In genomic region chr9:41040705-41041337, GRCh38 we compare ENCODE assay signal across 7 cellular contexts.
DNase-seq lines count a peak whose midpoint lies in the region; ATAC-seq, FAIRE-seq and TF ChIP-seq lines count a peak whose summit lies in the region.
"Not testable (repeated sequence)": the region's sequence is repeated elsewhere in the genome, so short reads cannot be mapped to it uniquely, and the experiment has no call there.

No MANE protein-coding gene starts in this region.

- FAIRE-seq in astrocyte (lab: Jason Lieb, UNC): not testable (repeated sequence)

- H2AK9ac ChIP-seq in IMR-90 (replicated peaks; ENCODE audit: low read depth, low read length, poor library complexity): not testable (repeated sequence)

- H4K20me1 ChIP-seq in IMR-90 (ENCODE audit: insufficient read depth, low read length); PC-3 (ENCODE audit: low read length); astrocyte (ENCODE audit: insufficient read depth, low read length): not testable (repeated sequence)

- not testable (repeated sequence) for H2AK5ac ChIP-seq in IMR-90 (ENCODE audit: low read depth, low read length)

- not testable (repeated sequence) for TF ChIP-seq POLR2A in IMR-90 (IDR thresholded peaks at IDR 0.05; ENCODE audit: low read depth, low read length)

- H3K27me3 ChIP-seq in IMR-90 (ENCODE audit: control insufficient read depth, insufficient read depth, low read length); PC-3 (ENCODE audit: low read length); astrocyte (ENCODE audit: insufficient read depth, low read length): not testable (repeated sequence)

- H3K9me2 ChIP-seq in PC-3 (replicated peaks; ENCODE audit: low read length): not testable (repeated sequence)

- peak overlapping the region; percentile 86 for H2BK5ac ChIP-seq in IMR-90 (ENCODE audit: low read depth, low read length, poor library complexity, severe bottlenecking)

- not testable (repeated sequence) for H3K14ac ChIP-seq in IMR-90 (replicated peaks; ENCODE audit: low read depth, low read length)

- TF ChIP-seq CTCF in AG10803 (conservative IDR thresholded peaks at IDR 0.05; ENCODE audit: low read length); IMR-90 (conservative IDR thresholded peaks at IDR 0.05; ENCODE audit: low read depth, low read length); PC-3 (conservative IDR thresholded peaks at IDR 0.05; ENCODE audit: low read depth, low read length); astrocyte (IDR thresholded peaks at IDR 0.05; ENCODE audit: insufficient read depth, low read depth, low read length); retinal pigment epithelial cell (conservative IDR thresholded peaks at IDR 0.05; ENCODE audit: low read depth, low read length): not testable (repeated sequence)

- not testable (repeated sequence) for H3K27me3 Mint-ChIP-seq in astrocyte (ENCODE audit: low read depth, unreplicated experiment)

- H3K4ac ChIP-seq in IMR-90 (ENCODE audit: low read depth, low read length): not testable (repeated sequence)

- H3K9me3 ChIP-seq in IMR-90 (ENCODE audit: control insufficient read depth, insufficient read depth, low read length); PC-3 (ENCODE audit: low read length); astrocyte (ENCODE audit: insufficient read depth, low read depth, low read length): not testable (repeated sequence)

- H3K4me1 Mint-ChIP-seq in astrocyte (ENCODE audit: low read depth, unreplicated experiment): not testable (repeated sequence)

- H3K9ac ChIP-seq in IMR-90 (ENCODE audit: low read depth, low read length); PC-3 (ENCODE audit: low read length); astrocyte (ENCODE audit: low read length): not testable (repeated sequence)

- ATAC-seq in IMR-90 (ENCODE audit: low read depth) (peak; percentile 94), PC-3 (peak; percentile 93)

- DNase-seq in AG10803 (ENCODE audit: low read depth) (peak; percentile 27), IMR-90 (peak; percentile 10), PC-3 (peak; percentile 46), astrocyte (ENCODE audit: low read depth) (peak; percentile 19), fibroblast of gingiva (ENCODE audit: low read depth) (peak; percentile 33), kidney tubule cell (ENCODE audit: low spot score) (peak; percentile 52), retinal pigment epithelial cell (ENCODE audit: low read depth) (peak; percentile 57)

- POLR2A ChIA-PET in IMR-90 (lab: Charles Lee; ENCODE audit: unreplicated experiment): not testable (repeated sequence)
- POLR2A ChIA-PET in PC-3 (lab: Charles Lee; ENCODE audit: unreplicated experiment): interaction anchor here (0.6 kb wide), 1 partner anchor 48 kb away, joined by 3 read pairs; no protein-coding TSS in a partner anchor

- TF ChIP-seq RAD21 in IMR-90 (IDR thresholded peaks at IDR 0.05; ENCODE audit: low read length): not testable (repeated sequence)

- not testable (repeated sequence) for H3K36me3 Mint-ChIP-seq in astrocyte (ENCODE audit: low read depth, unreplicated experiment)

- H3K4me2 ChIP-seq in IMR-90 (ENCODE audit: low read depth, low read length); PC-3 (ENCODE audit: low read length); astrocyte (ENCODE audit: low read length): not testable (repeated sequence)

- not testable (repeated sequence) for H3F3A ChIP-seq in PC-3 (ENCODE audit: low read length, unreplicated experiment)

- not testable (repeated sequence) for H2BK15ac ChIP-seq in IMR-90 (ENCODE audit: low read depth, low read length)

- H3K27ac ChIP-seq in IMR-90 (ENCODE audit: insufficient read depth, low read length); astrocyte (ENCODE audit: low read depth, low read length): not testable (repeated sequence)
- peak overlapping the region; percentile 55; the same call in 1 of the 2 replicates for H3K27ac ChIP-seq in PC-3 (ENCODE audit: low read length)

- CTCF ChIA-PET in IMR-90 (lab: Yijun Ruan, JAX); PC-3 (lab: Charles Lee): not testable (repeated sequence)

- H3K27ac Mint-ChIP-seq in astrocyte (ENCODE audit: unreplicated experiment): not testable (repeated sequence)

- not testable (repeated sequence) for H3K23ac ChIP-seq in IMR-90 (ENCODE audit: low read depth, low read length)

- H4K8ac ChIP-seq in IMR-90 (ENCODE audit: low read depth in 2 of 2, low read length in 2 of 2): not testable (repeated sequence)

- H4K91ac ChIP-seq in IMR-90 (ENCODE audit: insufficient read depth, low read depth, low read length): not testable (repeated sequence)

- not testable (repeated sequence) for H3K4me1 ChIP-seq in IMR-90 (ENCODE audit: control insufficient read depth, insufficient read depth, low read length); astrocyte (ENCODE audit: insufficient read depth, low read length)
- H3K4me1 ChIP-seq in PC-3 (ENCODE audit: insufficient read depth, low read length): peaks cover 25% of the 10 kb centered on the region

- not testable (repeated sequence) for H2BK120ac ChIP-seq in IMR-90 (ENCODE audit: low read depth, low read length)

- not testable (repeated sequence) for H3K4me3 ChIP-seq in AG10803 (ENCODE audit: low read length); IMR-90 (ENCODE audit: insufficient read depth, low read depth, low read length); PC-3 (ENCODE audit: low read length); astrocyte (ENCODE audit: insufficient read depth, low read depth, low read length); retinal pigment epithelial cell (ENCODE audit: low read length)

- not testable (repeated sequence) for H2BK20ac ChIP-seq in IMR-90 (ENCODE audit: low read depth, low read length)

- H3K36me3 ChIP-seq in IMR-90 (ENCODE audit: control insufficient read depth, insufficient read depth, low read length); astrocyte (ENCODE audit: insufficient read depth, low read length): not testable (repeated sequence)
- peaks cover 49% of the 10 kb centered on the region for H3K36me3 ChIP-seq in PC-3 (ENCODE audit: low read depth, low read length)

- H3K79me2 ChIP-seq in PC-3 (ENCODE audit: low read length); astrocyte (ENCODE audit: insufficient read depth, low read length): not testable (repeated sequence)

- H2AFZ ChIP-seq in IMR-90 (replicated peaks; ENCODE audit: low read length, poor library complexity); PC-3 (ENCODE audit: low read length); astrocyte (ENCODE audit: low read depth, low read length): not testable (repeated sequence)

- dilution Hi-C loops in IMR-90 (cut with HindIII; ENCODE audit: low sequenced_read_pairs, unreplicated experiment): not testable (repeated sequence)

- intact Hi-C loops in IMR-90 (cut with micrococcal nuclease); PC-3 (cut with micrococcal nuclease): not testable (repeated sequence)

- not testable (repeated sequence) for H3K9me1 ChIP-seq in IMR-90 (ENCODE audit: insufficient read depth, low read length)

- in situ Hi-C loops in IMR-90 (cut with MboI; ENCODE audit: low sequenced_read_pairs): not testable (repeated sequence)

- not testable (repeated sequence) for H3K18ac ChIP-seq in IMR-90 (ENCODE audit: low read depth, low read length)

- BruUV-seq in IMR-90 (replicated peaks; lab: Mats Ljungman, UMichigan); PC-3 (replicated peaks; lab: Mats Ljungman, UMichigan): not testable (repeated sequence)

- H3K56ac ChIP-seq in IMR-90 (ENCODE audit: extremely low read depth, insufficient read depth, low read length): not testable (repeated sequence)

- H3K9me3 Mint-ChIP-seq in astrocyte (ENCODE audit: unreplicated experiment): not testable (repeated sequence)

- not testable (repeated sequence) for H3K4me3 Mint-ChIP-seq in astrocyte (ENCODE audit: unreplicated experiment)

- not testable (repeated sequence) for H3K79me1 ChIP-seq in IMR-90 (ENCODE audit: low read depth in 1 of 2, low read length in 2 of 2)

- not testable (repeated sequence) for H4K5ac ChIP-seq in IMR-90 (ENCODE audit: low read depth, low read length)
